ENCODE assay signal across 9 cellular contexts in the genomic region with DNA sequence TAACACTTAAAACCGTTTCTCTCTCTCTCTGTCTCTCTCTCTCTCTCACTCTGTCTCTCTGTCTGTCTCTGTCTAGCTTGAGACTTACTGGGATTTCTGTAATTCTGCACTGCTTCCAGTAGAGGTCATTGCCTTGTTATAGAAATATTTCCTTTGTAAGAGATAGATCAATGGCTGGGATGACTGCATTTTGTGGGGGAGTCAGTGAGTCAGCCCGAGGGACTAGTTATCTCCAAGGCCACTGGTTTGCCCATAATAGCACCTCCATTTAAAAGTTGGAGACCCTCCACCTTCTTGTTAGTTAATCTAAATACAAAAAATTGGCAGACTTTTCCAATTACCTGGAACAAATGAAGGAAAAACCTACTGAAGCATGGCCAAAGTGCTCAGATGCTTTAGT.
A peak's percentile ranks its signal among the peaks of the same experiment; 100 is the strongest.
DNase-seq lines count a peak whose midpoint lies in the region; ATAC-seq and FAIRE-seq lines count a peak whose summit lies in the region.
"Had no signal": no experiment of that assay in that cellular context is flagged by ENCODE, and none has a peak within 500 bp of the region (broad histone marks: within the 10 kb centered on the region; RNA-seq: fewer than 3 reads in every experiment).

No MANE protein-coding gene starts in this region.

- no peaks in the 10 kb centered on the region for H3K4me1 ChIP-seq in small intestine (ENCODE audit: control insufficient read depth in 2 of 2, insufficient read depth in 1 of 2, low read depth in 1 of 2, low read length in 1 of 2)

- H3K4me3 ChIP-seq in small intestine (ENCODE audit: low read depth in 1 of 2, low read length in 2 of 2), result no peak overlapping the region

- no peak overlapping the region for H3K27ac ChIP-seq in small intestine (ENCODE audit: low read depth in 1 of 2, low read length in 1 of 2)
- H3K27ac ChIP-seq: neutrophil had no signal

- ATAC-seq in GM19463 (IDR thresholded peaks at IDR 0.05; ENCODE audit: unreplicated experiment) (peak; percentile 79), HG03457 (IDR thresholded peaks at IDR 0.05; ENCODE audit: unreplicated experiment) (peak; percentile 75)

- no peaks in the 10 kb centered on the region for H3K27me3 ChIP-seq in small intestine (ENCODE audit: control insufficient read depth in 2 of 2, insufficient read depth in 2 of 2, low read length in 2 of 2)
- H3K27me3 ChIP-seq: neutrophil had no signal

- 3 to 24% (median 10%) methylated on average over 2 of the region's 2 CpGs for WGBS in small intestine, 3 donors

- DNase-seq in ELR (ENCODE audit: low read depth) (peak; percentile 84), SKM-1 treated with dmso at 0.1 percent for 144 hours (lab: John Stamatoyannopoulos, UW; ENCODE audit: unreplicated experiment) (peak; percentile 14), iPS-NIHi7 (ENCODE audit: extremely low spot score) (peak; percentile 66), OCI-M2 (lab: John Stamatoyannopoulos, UW; ENCODE audit: unreplicated experiment) (no peak), small intestine (no peak), NCI-H2227 (lab: John Stamatoyannopoulos, UW; ENCODE audit: unreplicated experiment) (no peak)

- no peaks in the 10 kb centered on the region for H3K36me3 ChIP-seq in small intestine (ENCODE audit: control insufficient read depth in 2 of 2, insufficient read depth in 2 of 2, low read length in 2 of 2)
- H3K36me3 ChIP-seq: neutrophil had no signal

- H3K9me3 ChIP-seq in small intestine (ENCODE audit: control insufficient read depth, low read depth), result no peaks in the 10 kb centered on the region
- H3K9me3 ChIP-seq: neutrophil had no signal

- FAIRE-seq in small intestine (lab: Jason Lieb, UNC), result no peak

Comparison
In these comparisons a context has a peak if more than half of its experiments do, and no peak if none do; other contexts are left out.
1. DNase-seq: peak in ELR (single experiment), SKM-1 treated with dmso at 0.1 percent for 144 hours (single experiment) and iPS-NIHi7 (single experiment); none in OCI-M2 (single experiment), small intestine (single experiment) and NCI-H2227 (single experiment).